17 cellular contexts compared by ENCODE assay signal in the genomic region with DNA sequence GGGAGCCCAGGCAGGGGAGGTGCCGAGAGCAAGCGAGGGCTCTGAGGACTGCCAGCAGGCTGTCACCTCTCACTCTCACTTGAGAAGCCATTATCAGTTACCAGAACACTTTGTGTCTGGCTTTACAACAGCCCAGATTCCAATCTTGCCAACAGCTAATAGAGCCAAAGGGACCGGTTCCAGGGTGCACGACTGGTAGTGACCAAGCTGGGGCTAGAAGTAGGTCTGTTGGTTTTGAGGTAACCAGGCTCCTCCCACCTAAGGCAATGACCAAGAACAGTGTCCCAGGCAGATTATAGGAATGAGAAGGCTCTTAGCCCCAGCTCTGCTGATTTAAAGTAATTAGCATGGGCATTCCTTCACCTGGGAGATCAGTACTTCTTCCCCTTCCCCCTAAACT. TPM values are rescaled to one million over a fixed set of nuclear protein-coding genes. Genes with fewer than 3 reads are reported as not detected.
A peak's percentile ranks its signal among the peaks of the same experiment; 100 is the strongest.
DNase-seq lines count a peak whose midpoint lies in the region; ATAC-seq and TF ChIP-seq lines count a peak whose summit lies in the region.
"Had no signal": no experiment of that assay in that cellular context is flagged by ENCODE, and none has a peak within 500 bp of the region (broad histone marks: within the 10 kb centered on the region; RNA-seq: fewer than 3 reads in every experiment).

No MANE protein-coding gene starts in this region.

- H3K27me3 ChIP-seq in lung (ENCODE audit: control insufficient read depth, insufficient read depth) (no peaks in the 10 kb centered on the region), upper lobe of left lung (no peaks in the 10 kb centered on the region)
- H3K27me3 ChIP-seq: right lobe of liver had no signal

- DNase-seq in Right ventricle myocardium inferior (ENCODE audit: missing footprints) = no peak
- no peak for DNase-seq in cardiac septum (ENCODE audit: low spot score)
- no peak for DNase-seq in activated naive CD8-positive, alpha-beta T cell treated with anti-CD3 and anti-CD28 coated beads for 36 hours
- peak; percentile 25 for DNase-seq in lung (ENCODE audit: low spot score)
- no peak for DNase-seq in upper lobe of left lung
- no peak for DNase-seq in NCI-H345 (lab: John Stamatoyannopoulos, UW)
- no peak for DNase-seq in left colon
- DNase-seq: activated CD4-positive, CD25-positive, alpha-beta regulatory T cell; activated T-cell treated with anti-CD3 and anti-CD28 coated beads, Interleukin-2, amount 50 U/mL, for 48 hours; aorta; DMS79 treated with DMSO at 0.1 percent for 48 hours; NCI-H1105; stimulated activated CD4-positive, alpha-beta T cell treated with anti-CD3 and anti-CD28 coated beads, Interleukin-4, amount 100 ng/mL, for 24 hours had no signal

- H3K36me3 ChIP-seq in lung (ENCODE audit: control insufficient read depth in 2 of 2, insufficient read depth in 2 of 2, low read length in 2 of 2) (no peaks in the 10 kb centered on the region), upper lobe of left lung (no peaks in the 10 kb centered on the region)
- H3K36me3 ChIP-seq: neural progenitor cell, right lobe of liver had no signal

- no peak for TF ChIP-seq EP300 in upper lobe of left lung (IDR thresholded peaks at IDR 0.05)

- no peak overlapping the region for H3K27ac ChIP-seq in lung (ENCODE audit: low read depth in 1 of 2, low read length in 1 of 2)
- H3K27ac ChIP-seq in upper lobe of left lung = peak overlapping the region in 3 of 4 donors; percentile 43 to 60 (median 45)
- H3K27ac ChIP-seq: neural progenitor cell had no signal

- peaks cover 5% of the 10 kb centered on the region for H3K9me3 Mint-ChIP-seq in activated naive CD8-positive, alpha-beta T cell treated with anti-CD3 and anti-CD28 coated beads for 36 hours
- H3K9me3 Mint-ChIP-seq: neural progenitor cell had no signal

- WGBS in lung, 2 donors = 57 to 72% methylated on average over 4 of the region's 4 CpGs
- 75 to 83% methylated on average over 2 to 4 of the region's 4 CpGs for WGBS in upper lobe of left lung, 2 donors

- ATAC-seq in Right ventricle myocardium inferior (peak; percentile 82), lung (ENCODE audit: insufficient read depth, low FRiP score) (no peak), upper lobe of left lung (ENCODE audit: low FRiP score in 2 of 2) (no peak), HG03457 (IDR thresholded peaks at IDR 0.05; ENCODE audit: unreplicated experiment) (no peak), left colon (no peak)

- H3K4me3 Mint-ChIP-seq in activated naive CD8-positive, alpha-beta T cell treated with anti-CD3 and anti-CD28 coated beads for 36 hours = no peak overlapping the region
- H3K4me3 Mint-ChIP-seq: neural progenitor cell had no signal

- peak overlapping the region; percentile 75 for H3K27ac Mint-ChIP-seq in activated naive CD8-positive, alpha-beta T cell treated with anti-CD3 and anti-CD28 coated beads for 36 hours
- H3K27ac Mint-ChIP-seq: neural progenitor cell had no signal

- peaks cover 0 to 4% of the 10 kb centered on the region in 2 donors for H3K4me1 ChIP-seq in lung (ENCODE audit: control insufficient read depth in 2 of 2, insufficient read depth in 2 of 2, low read length in 2 of 2)
- H3K4me1 ChIP-seq in upper lobe of left lung = peaks cover 9 to 28% (median 13%) of the 10 kb centered on the region in 4 donors
- H3K4me1 ChIP-seq: neural progenitor cell, right lobe of liver had no signal

- H3K27me3 Mint-ChIP-seq in activated naive CD8-positive, alpha-beta T cell treated with anti-CD3 and anti-CD28 coated beads for 36 hours = no peaks in the 10 kb centered on the region

- no peak for TF ChIP-seq POLR2A in upper lobe of left lung (IDR thresholded peaks at IDR 0.05)

- TF ChIP-seq CTCF in lung (IDR thresholded peaks at IDR 0.05; ENCODE audit: control extremely low read depth, extremely low read depth) = no peak
- TF ChIP-seq CTCF in upper lobe of left lung (IDR thresholded peaks at IDR 0.05) = no peak

- peaks cover 81% of the 10 kb centered on the region for H3K4me1 Mint-ChIP-seq in activated naive CD8-positive, alpha-beta T cell treated with anti-CD3 and anti-CD28 coated beads for 36 hours
- H3K4me1 Mint-ChIP-seq: neural progenitor cell had no signal

- peaks cover 54% of the 10 kb centered on the region for H3K36me3 Mint-ChIP-seq in activated naive CD8-positive, alpha-beta T cell treated with anti-CD3 and anti-CD28 coated beads for 36 hours
- H3K36me3 Mint-ChIP-seq: neural progenitor cell had no signal

- intact Hi-C loops in Right ventricle myocardium inferior (cut with DNase I) (no loop called here), cardiac septum (cut with DNase I) (no loop called here), left colon (cut with DNase I, micrococcal nuclease) (no loop called here)

- H3K9me3 ChIP-seq in lung (ENCODE audit: control insufficient read depth in 2 of 2, insufficient read depth in 1 of 2, low read length in 1 of 2) = no peaks in the 10 kb centered on the region
- H3K9me3 ChIP-seq in upper lobe of left lung = no peaks in the 10 kb centered on the region
- H3K9me3 ChIP-seq: right lobe of liver had no signal

- H3K4me3 ChIP-seq in lung (no peak overlapping the region), upper lobe of left lung (no peak overlapping the region)
- H3K4me3 ChIP-seq: neural progenitor cell, right lobe of liver had no signal

RNA-seq across cellular contexts. Expression of a gene that starts 7.2 kb away (rescaled TPM):
- total RNA-seq in Right ventricle myocardium inferior (7.2 TPM), cardiac septum (3.0 TPM), lung (10 to 100 TPM; 15.4 to 41.1 TPM), upper lobe of left lung (100 to 1,000 TPM in 1 of 6 donors, 10 to 100 TPM in 5; 30.7 to 139 (median 46.1) TPM), left colon (10 to 100 TPM in 1 of 2 donors, 1 to 10 TPM in 1; 4.4 to 19.0 TPM)
- 10 to 100 TPM; 39.6 to 41.2 TPM for total RNA-seq in activated naive CD8-positive, alpha-beta T cell treated with anti-CD3 and anti-CD28 coated beads for 36 hours
- 10 to 100 TPM in 1 of 2 donors, 1 to 10 TPM in 1; 7.9 to 52.5 TPM for polyA plus RNA-seq in lung
- total RNA-seq: dermis microvascular lymphatic vessel endothelial cell had no signal

RNA-seq across cellular contexts. Expression of a gene that starts 49.8 kb away (rescaled TPM):
- total RNA-seq in Right ventricle myocardium inferior = not detected
- not detected for total RNA-seq in cardiac septum
- total RNA-seq in activated naive CD8-positive, alpha-beta T cell treated with anti-CD3 and anti-CD28 coated beads for 36 hours = 1 to 10 TPM; 1.9 to 3.4 TPM
- 1 to 10 TPM; 9.4 TPM for total RNA-seq in lung
- polyA plus RNA-seq in lung = 1 to 10 TPM; 5.8 to 9.1 TPM
- 10 to 100 TPM in 2 of 6 donors, 1 to 10 TPM in 4; 4.6 to 26.2 (median 6.1) TPM for total RNA-seq in upper lobe of left lung
- under 1 TPM; 0.46 to 0.87 TPM for total RNA-seq in left colon
- total RNA-seq: dermis microvascular lymphatic vessel endothelial cell had no signal

Comparison
In these comparisons a context has a peak if more than half of its experiments do, and no peak if none do; other contexts are left out.
1. H3K27ac ChIP-seq: peak in upper lobe of left lung (3 of 4); none in lung (0 of 2).